3 cellular contexts compared by ENCODE assay signal in the genomic region with DNA sequence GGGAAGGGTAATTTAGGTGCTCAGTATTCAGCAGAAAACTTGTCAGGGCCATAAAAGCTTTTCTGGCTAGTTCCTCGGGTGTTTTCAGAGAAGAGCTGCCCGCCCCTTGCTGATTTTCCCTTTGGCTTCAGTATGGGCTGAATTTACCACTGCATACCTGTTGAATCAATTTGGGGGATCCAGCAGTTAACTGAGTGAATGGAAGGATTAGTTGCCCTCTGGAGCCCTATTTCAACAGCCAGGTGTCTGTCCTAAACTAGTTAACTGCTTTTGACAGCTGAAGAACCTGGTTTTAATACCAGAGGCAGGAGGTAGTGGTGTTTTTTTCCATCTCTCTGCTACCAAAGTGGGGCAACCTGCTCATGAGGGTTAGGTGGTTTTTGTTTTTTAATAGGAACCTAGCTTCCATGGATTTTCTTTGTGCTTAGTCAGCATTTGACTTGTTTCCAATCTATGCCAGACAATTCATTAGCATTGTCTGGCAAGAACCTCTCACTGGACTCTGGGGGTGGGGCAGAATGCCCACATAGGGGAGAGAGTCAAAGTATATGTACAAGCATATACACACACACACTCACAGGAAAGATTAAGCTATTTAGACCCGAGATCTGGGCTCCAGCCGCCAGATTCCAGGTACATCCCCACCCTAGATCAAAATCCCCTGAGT.
TF ChIP-seq lines count a peak whose summit lies in the region.

No MANE protein-coding gene starts in this region.

TF ChIP-seq in A549, 52 proteins besides CTCF, POLR2A, EP300 and RAD21:
- peak; percentile 96 for TF ChIP-seq MAFK (IDR thresholded peaks at IDR 0.05; ENCODE audit: partially characterized antibody)
- TF ChIP-seq MAZ (IDR thresholded peaks at IDR 0.05; ENCODE audit: borderline replicate concordance, low read depth, low read length), result no peak

TF ChIP-seq in GM23338, 12 proteins besides CTCF, POLR2A, EP300 and RAD21:
- TF ChIP-seq, protein P1, sequence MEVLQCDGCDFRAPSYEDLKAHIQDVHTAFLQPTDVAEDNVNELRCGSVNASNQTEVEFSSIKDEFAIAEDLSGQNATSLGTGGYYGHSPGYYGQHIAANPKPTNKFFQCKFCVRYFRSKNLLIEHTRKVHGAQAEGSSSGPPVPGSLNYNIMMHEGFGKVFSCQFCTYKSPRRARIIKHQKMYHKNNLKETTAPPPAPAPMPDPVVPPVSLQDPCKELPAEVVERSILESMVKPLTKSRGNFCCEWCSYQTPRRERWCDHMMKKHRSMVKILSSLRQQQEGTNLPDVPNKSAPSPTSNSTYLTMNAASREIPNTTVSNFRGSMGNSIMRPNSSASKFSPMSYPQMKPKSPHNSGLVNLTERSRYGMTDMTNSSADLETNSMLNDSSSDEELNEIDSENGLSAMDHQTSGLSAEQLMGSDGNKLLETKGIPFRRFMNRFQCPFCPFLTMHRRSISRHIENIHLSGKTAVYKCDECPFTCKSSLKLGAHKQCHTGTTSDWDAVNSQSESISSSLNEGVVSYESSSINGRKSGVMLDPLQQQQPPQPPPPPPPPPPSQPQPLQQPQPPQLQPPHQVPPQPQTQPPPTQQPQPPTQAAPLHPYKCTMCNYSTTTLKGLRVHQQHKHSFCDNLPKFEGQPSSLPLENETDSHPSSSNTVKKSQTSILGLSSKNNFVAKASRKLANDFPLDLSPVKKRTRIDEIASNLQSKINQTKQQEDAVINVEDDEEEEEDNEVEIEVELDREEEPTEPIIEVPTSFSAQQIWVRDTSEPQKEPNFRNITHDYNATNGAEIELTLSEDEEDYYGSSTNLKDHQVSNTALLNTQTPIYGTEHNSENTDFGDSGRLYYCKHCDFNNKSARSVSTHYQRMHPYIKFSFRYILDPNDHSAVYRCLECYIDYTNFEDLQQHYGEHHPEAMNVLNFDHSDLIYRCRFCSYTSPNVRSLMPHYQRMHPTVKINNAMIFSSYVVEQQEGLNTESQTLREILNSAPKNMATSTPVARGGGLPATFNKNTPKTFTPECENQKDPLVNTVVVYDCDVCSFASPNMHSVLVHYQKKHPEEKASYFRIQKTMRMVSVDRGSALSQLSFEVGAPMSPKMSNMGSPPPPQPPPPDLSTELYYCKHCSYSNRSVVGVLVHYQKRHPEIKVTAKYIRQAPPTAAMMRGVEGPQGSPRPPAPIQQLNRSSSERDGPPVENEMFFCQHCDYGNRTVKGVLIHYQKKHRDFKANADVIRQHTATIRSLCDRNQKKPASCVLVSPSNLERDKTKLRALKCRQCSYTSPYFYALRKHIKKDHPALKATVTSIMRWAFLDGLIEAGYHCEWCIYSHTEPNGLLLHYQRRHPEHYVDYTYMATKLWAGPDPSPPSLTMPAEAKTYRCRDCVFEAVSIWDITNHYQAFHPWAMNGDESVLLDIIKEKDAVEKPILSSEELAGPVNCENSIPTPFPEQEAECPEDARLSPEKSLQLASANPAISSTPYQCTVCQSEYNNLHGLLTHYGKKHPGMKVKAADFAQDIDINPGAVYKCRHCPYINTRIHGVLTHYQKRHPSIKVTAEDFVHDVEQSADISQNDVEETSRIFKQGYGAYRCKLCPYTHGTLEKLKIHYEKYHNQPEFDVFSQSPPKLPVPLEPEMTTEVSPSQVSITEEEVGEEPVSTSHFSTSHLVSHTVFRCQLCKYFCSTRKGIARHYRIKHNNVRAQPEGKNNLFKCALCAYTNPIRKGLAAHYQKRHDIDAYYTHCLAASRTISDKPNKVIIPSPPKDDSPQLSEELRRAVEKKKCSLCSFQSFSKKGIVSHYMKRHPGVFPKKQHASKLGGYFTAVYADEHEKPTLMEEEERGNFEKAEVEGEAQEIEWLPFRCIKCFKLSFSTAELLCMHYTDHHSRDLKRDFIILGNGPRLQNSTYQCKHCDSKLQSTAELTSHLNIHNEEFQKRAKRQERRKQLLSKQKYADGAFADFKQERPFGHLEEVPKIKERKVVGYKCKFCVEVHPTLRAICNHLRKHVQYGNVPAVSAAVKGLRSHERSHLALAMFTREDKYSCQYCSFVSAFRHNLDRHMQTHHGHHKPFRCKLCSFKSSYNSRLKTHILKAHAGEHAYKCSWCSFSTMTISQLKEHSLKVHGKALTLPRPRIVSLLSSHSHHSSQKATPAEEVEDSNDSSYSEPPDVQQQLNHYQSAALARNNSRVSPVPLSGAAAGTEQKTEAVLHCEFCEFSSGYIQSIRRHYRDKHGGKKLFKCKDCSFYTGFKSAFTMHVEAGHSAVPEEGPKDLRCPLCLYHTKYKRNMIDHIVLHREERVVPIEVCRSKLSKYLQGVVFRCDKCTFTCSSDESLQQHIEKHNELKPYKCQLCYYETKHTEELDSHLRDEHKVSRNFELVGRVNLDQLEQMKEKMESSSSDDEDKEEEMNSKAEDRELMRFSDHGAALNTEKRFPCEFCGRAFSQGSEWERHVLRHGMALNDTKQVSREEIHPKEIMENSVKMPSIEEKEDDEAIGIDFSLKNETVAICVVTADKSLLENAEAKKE (CRISPR knock-in tag; IDR thresholded peaks at IDR 0.05), result no peak
- TF ChIP-seq NANOG (IDR thresholded peaks at IDR 0.05; ENCODE audit: borderline replicate concordance) (no peak), ZNF114 (CRISPR knock-in tag; IDR thresholded peaks at IDR 0.05) (no peak), ZNF331 (CRISPR knock-in tag; IDR thresholded peaks at IDR 0.05; ENCODE audit: low read depth) (no peak), REST (IDR thresholded peaks at IDR 0.05; ENCODE audit: unreplicated experiment) (no peak)

TF ChIP-seq in K562, 482 proteins besides CTCF, POLR2A, EP300 and RAD21:
- TF ChIP-seq CTBP1 (IDR thresholded peaks at IDR 0.05; ENCODE audit: borderline replicate concordance) (no peak), ZBTB7A (IDR thresholded peaks at IDR 0.05; ENCODE audit: borderline replicate concordance, control insufficient read depth, low read depth, low read length) (no peak), ZNF316 (IDR thresholded peaks at IDR 0.05) (peak; percentile 88), RUNX1 (IDR thresholded peaks at IDR 0.05; ENCODE audit: low read depth) (no peak), MAFK (IDR thresholded peaks at IDR 0.05; ENCODE audit: low read length) (peak; percentile 88), MAFG (tag; conservative IDR thresholded peaks at IDR 0.05) (peak; percentile 81), MAFF (IDR thresholded peaks at IDR 0.05; ENCODE audit: low read length) (peak; percentile 83), ZNF512 (tag; IDR thresholded peaks at IDR 0.05) (no peak), C11orf30 (IDR thresholded peaks at IDR 0.05; ENCODE audit: low read depth) (peak; percentile 78), RBM17 (IDR thresholded peaks at IDR 0.05; ENCODE audit: borderline replicate concordance, low read depth, low read length) (no peak)
TF ChIP-seq in K562: peak in this region for 5.
